19 cellular contexts compared by ENCODE assay signal in genomic region chrX:66045894-66046293, GRCh38. TPM values are rescaled to one million over a fixed set of nuclear protein-coding genes. Genes with fewer than 3 reads are reported as not detected.
A peak's percentile ranks its signal among the peaks of the same experiment; 100 is the strongest.
DNase-seq lines count a peak whose midpoint lies in the region; ATAC-seq and TF ChIP-seq lines count a peak whose summit lies in the region.
"Had no signal": no experiment of that assay in that cellular context is flagged by ENCODE, and none has a peak within 500 bp of the region (broad histone marks: within the 10 kb centered on the region; RNA-seq: fewer than 3 reads in every experiment).

No MANE protein-coding gene starts in this region.

- no peaks in the 10 kb centered on the region for H3K36me3 ChIP-seq in naive thymus-derived CD4-positive, alpha-beta T cell (ENCODE audit: control insufficient read depth in 2 of 3, insufficient read depth in 3 of 3, low read length in 3 of 3)
- H3K36me3 ChIP-seq in colonic mucosa, result no peaks in the 10 kb centered on the region
- H3K36me3 ChIP-seq: adrenal gland, stomach had no signal

- H3K27ac ChIP-seq in HL-60 (replicated peaks), result peak overlapping the region; percentile 33
- H3K27ac ChIP-seq in naive thymus-derived CD4-positive, alpha-beta T cell (ENCODE audit: low read depth, low read length), result no peak overlapping the region
- no peak overlapping the region for H3K27ac ChIP-seq in colonic mucosa
- H3K27ac ChIP-seq: A549, adrenal gland, stomach had no signal

- H3K9me3 Mint-ChIP-seq in activated CD4-positive, alpha-beta T cell treated with anti-CD3 and anti-CD28 coated beads, Interleukin-2, amount 10 ng/mL, durations not matched to agents 24 days and 14 days, result peaks cover 7% of the 10 kb centered on the region
- H3K9me3 Mint-ChIP-seq in activated CD8-positive, alpha-beta T cell treated with anti-CD3 and anti-CD28 coated beads, Interleukin-2, amount 10 ng/mL, durations not matched to agents 7 days and 5 days (ENCODE audit: insufficient read depth), result no peaks in the 10 kb centered on the region
- no peaks in the 10 kb centered on the region for H3K9me3 Mint-ChIP-seq in naive thymus-derived CD4-positive, alpha-beta T cell
- H3K9me3 Mint-ChIP-seq in mesothelial cell of epicardium, result peaks cover 14% of the 10 kb centered on the region

- no peaks in the 10 kb centered on the region for H3K9me3 ChIP-seq in naive thymus-derived CD4-positive, alpha-beta T cell (ENCODE audit: control insufficient read depth in 2 of 3, low read length in 3 of 3)
- no peaks in the 10 kb centered on the region for H3K9me3 ChIP-seq in colonic mucosa
- H3K9me3 ChIP-seq: A549, adrenal gland, stomach had no signal

- peak overlapping the region; percentile 99 for H3K27ac Mint-ChIP-seq in activated CD4-positive, alpha-beta T cell treated with anti-CD3 and anti-CD28 coated beads, Interleukin-2, amount 10 ng/mL, durations not matched to agents 24 days and 14 days
- H3K27ac Mint-ChIP-seq in activated CD8-positive, alpha-beta T cell treated with anti-CD3 and anti-CD28 coated beads, Interleukin-2, amount 10 ng/mL, durations not matched to agents 7 days and 5 days, result peak overlapping the region; percentile 60
- peak overlapping the region; percentile 9 to 91 (median 57) for H3K27ac Mint-ChIP-seq in naive thymus-derived CD4-positive, alpha-beta T cell
- no peak overlapping the region for H3K27ac Mint-ChIP-seq in mesothelial cell of epicardium
- H3K27ac Mint-ChIP-seq: H9 had no signal

- no peak overlapping the region for H3K9ac ChIP-seq in colonic mucosa (ENCODE audit: low read depth in 2 of 2, low read length in 2 of 2)

- CTCF ChIA-PET in activated CD8-positive, alpha-beta T cell treated with anti-CD3 and anti-CD28 coated beads, Interleukin-2, amount 10 ng/mL, durations not matched to agents 7 days and 5 days (lab: Charles Lee), result interaction anchor here (1.4 kb wide), 2 partner anchors 13 to 64 kb away, joined by 3 to 7 read pairs; no protein-coding TSS in a partner anchor
- CTCF ChIA-PET in naive thymus-derived CD4-positive, alpha-beta T cell (lab: Charles Lee), result no interaction called here

- DNase-seq in activated CD4-positive, alpha-beta T cell treated with anti-CD3 and anti-CD28 coated beads, Interleukin-2, amount 10 ng/mL, durations not matched to agents 24 days and 14 days, result no peak
- no peak for DNase-seq in activated CD4-positive, alpha-beta T cell treated with anti-CD3 and anti-CD28 coated beads for 48 hours
- DNase-seq in HL-60 (ENCODE audit: low read depth in 1 of 2, low spot score in 1 of 2) (no peak), colonic mucosa (no peak), mesothelial cell of epicardium (ENCODE audit: low spot score in 2 of 2, unreplicated experiment in 2 of 2) (no peak)
- no peak for DNase-seq in activated CD8-positive, alpha-beta T cell treated with anti-CD3 and anti-CD28 coated beads, Interleukin-2, amount 10 ng/mL, durations not matched to agents 7 days and 5 days
- no peak for DNase-seq in naive thymus-derived CD4-positive, alpha-beta T cell
- DNase-seq: activated CD4-positive, alpha-beta T cell treated with anti-CD3 and anti-CD28 coated beads, Interleukin-2, amount 50 U/mL, for 48 hours; adrenal gland; caudate nucleus; COR-L47; foreskin fibroblast; H9; NCI-H1105 treated with DMSO at 0.1 percent for 48 hours; stomach; T1000 had no signal

- H3K27me3 ChIP-seq in HL-60 (ENCODE audit: insufficient read depth, poor library complexity, severe bottlenecking) (no peaks in the 10 kb centered on the region), colonic mucosa (no peaks in the 10 kb centered on the region)
- no peaks in the 10 kb centered on the region for H3K27me3 ChIP-seq in naive thymus-derived CD4-positive, alpha-beta T cell (ENCODE audit: control insufficient read depth in 2 of 2, insufficient read depth in 2 of 2, low read length in 2 of 2)
- H3K27me3 ChIP-seq: stomach had no signal

- TF ChIP-seq CTCF in HL-60 (IDR thresholded peaks at IDR 0.05; ENCODE audit: insufficient read depth, low read length), result no peak
- TF ChIP-seq CTCF in colonic mucosa (IDR thresholded peaks at IDR 0.05), result no peak
- TF ChIP-seq CTCF in mesothelial cell of epicardium (IDR thresholded peaks at IDR 0.05; ENCODE audit: unreplicated experiment), result no peak

- no peak for ATAC-seq in activated CD8-positive, alpha-beta T cell treated with anti-CD3 and anti-CD28 coated beads, Interleukin-2, amount 10 ng/mL, durations not matched to agents 7 days and 5 days
- no peak for ATAC-seq in naive thymus-derived CD4-positive, alpha-beta T cell
- no peak for ATAC-seq in HG02610 (IDR thresholded peaks at IDR 0.05; ENCODE audit: unreplicated experiment)
- ATAC-seq: A549 had no signal

- intact Hi-C loops in activated CD4-positive, alpha-beta T cell treated with anti-CD3 and anti-CD28 coated beads, Interleukin-2, amount 10 ng/mL, durations not matched to agents 24 days and 14 days (cut with micrococcal nuclease), result loop anchor here (1.0 to 10.0 kb wide), 7 partner anchors 29 to 512 kb away; partner anchors contain the start of genes LAS1L and MSN
- intact Hi-C loops in naive thymus-derived CD4-positive, alpha-beta T cell (cut with micrococcal nuclease), result no loop called here
- intact Hi-C loops in colonic mucosa (cut with DNase I), result no loop called here

- peaks cover 13 to 17% of the 10 kb centered on the region in 2 donors for H3K4me1 ChIP-seq in naive thymus-derived CD4-positive, alpha-beta T cell (ENCODE audit: control insufficient read depth in 2 of 2, insufficient read depth in 2 of 2, low read length in 2 of 2)
- H3K4me1 ChIP-seq in colonic mucosa, result no peaks in the 10 kb centered on the region
- H3K4me1 ChIP-seq: A549, adrenal gland, stomach had no signal

- no peaks in the 10 kb centered on the region for H3K27me3 Mint-ChIP-seq in activated CD4-positive, alpha-beta T cell treated with anti-CD3 and anti-CD28 coated beads, Interleukin-2, amount 10 ng/mL, durations not matched to agents 24 days and 14 days
- H3K27me3 Mint-ChIP-seq in activated CD8-positive, alpha-beta T cell treated with anti-CD3 and anti-CD28 coated beads, Interleukin-2, amount 10 ng/mL, durations not matched to agents 7 days and 5 days (ENCODE audit: low read depth), result no peaks in the 10 kb centered on the region
- H3K27me3 Mint-ChIP-seq in naive thymus-derived CD4-positive, alpha-beta T cell, result no peaks in the 10 kb centered on the region
- H3K27me3 Mint-ChIP-seq in mesothelial cell of epicardium (ENCODE audit: low read depth), result no peaks in the 10 kb centered on the region

- peak overlapping the region; percentile 74 for H3K4me3 Mint-ChIP-seq in activated CD4-positive, alpha-beta T cell treated with anti-CD3 and anti-CD28 coated beads, Interleukin-2, amount 10 ng/mL, durations not matched to agents 24 days and 14 days
- no peak overlapping the region for H3K4me3 Mint-ChIP-seq in activated CD8-positive, alpha-beta T cell treated with anti-CD3 and anti-CD28 coated beads, Interleukin-2, amount 10 ng/mL, durations not matched to agents 7 days and 5 days
- peak overlapping the region in 7 of 10 donors; percentile 1 to 52 (median 32) for H3K4me3 Mint-ChIP-seq in naive thymus-derived CD4-positive, alpha-beta T cell
- no peak overlapping the region for H3K4me3 Mint-ChIP-seq in mesothelial cell of epicardium
- H3K4me3 Mint-ChIP-seq: H9 had no signal

- H3K4me1 Mint-ChIP-seq in activated CD4-positive, alpha-beta T cell treated with anti-CD3 and anti-CD28 coated beads, Interleukin-2, amount 10 ng/mL, durations not matched to agents 24 days and 14 days, result peaks cover 34% of the 10 kb centered on the region
- peaks cover 28% of the 10 kb centered on the region for H3K4me1 Mint-ChIP-seq in activated CD8-positive, alpha-beta T cell treated with anti-CD3 and anti-CD28 coated beads, Interleukin-2, amount 10 ng/mL, durations not matched to agents 7 days and 5 days (ENCODE audit: low read depth)
- H3K4me1 Mint-ChIP-seq in naive thymus-derived CD4-positive, alpha-beta T cell, result peaks cover 20 to 36% (median 26%) of the 10 kb centered on the region in 7 donors
- H3K4me1 Mint-ChIP-seq in mesothelial cell of epicardium, result no peaks in the 10 kb centered on the region
- H3K4me1 Mint-ChIP-seq: H9 had no signal

- POLR2A ChIA-PET in activated CD8-positive, alpha-beta T cell treated with anti-CD3 and anti-CD28 coated beads, Interleukin-2, amount 10 ng/mL, durations not matched to agents 7 days and 5 days (lab: Charles Lee), result no interaction called here
- POLR2A ChIA-PET in naive thymus-derived CD4-positive, alpha-beta T cell (lab: Charles Lee), result interaction anchor here (1.0 kb wide), 1 partner anchor 40 kb away, joined by 4 read pairs; no protein-coding TSS in a partner anchor

- H3K4me3 ChIP-seq in HL-60 (replicated peaks; ENCODE audit: insufficient read depth, low read length), result no peak overlapping the region
- no peak overlapping the region for H3K4me3 ChIP-seq in naive thymus-derived CD4-positive, alpha-beta T cell (ENCODE audit: low read length)
- no peak overlapping the region for H3K4me3 ChIP-seq in colonic mucosa
- H3K4me3 ChIP-seq: A549, adrenal gland, skin epidermis, stomach had no signal

- H3K36me3 Mint-ChIP-seq in activated CD4-positive, alpha-beta T cell treated with anti-CD3 and anti-CD28 coated beads, Interleukin-2, amount 10 ng/mL, durations not matched to agents 24 days and 14 days (ENCODE audit: low read depth), result no peaks in the 10 kb centered on the region
- peaks cover 10% of the 10 kb centered on the region for H3K36me3 Mint-ChIP-seq in activated CD8-positive, alpha-beta T cell treated with anti-CD3 and anti-CD28 coated beads, Interleukin-2, amount 10 ng/mL, durations not matched to agents 7 days and 5 days (ENCODE audit: low read depth)
- peaks cover 0 to 11% (median 0%) of the 10 kb centered on the region in 5 donors for H3K36me3 Mint-ChIP-seq in naive thymus-derived CD4-positive, alpha-beta T cell
- H3K36me3 Mint-ChIP-seq in mesothelial cell of epicardium, result no peaks in the 10 kb centered on the region

RNA-seq across cellular contexts. Expression of gene VSIG4, which starts 6.0 kb away (rescaled TPM):
- total RNA-seq in activated CD4-positive, alpha-beta T cell treated with anti-CD3 and anti-CD28 coated beads, Interleukin-2, amount 10 ng/mL, durations not matched to agents 24 days and 14 days, result not detected in 2 replicates
- not detected for total RNA-seq in activated CD8-positive, alpha-beta T cell treated with anti-CD3 and anti-CD28 coated beads, Interleukin-2, amount 10 ng/mL, durations not matched to agents 7 days and 5 days
- 1 to 10 TPM in 2 of 5 experiments, under 1 TPM in 2, not detected in 1; 0.32 to 1.8 (median 1.0) TPM for total RNA-seq in naive thymus-derived CD4-positive, alpha-beta T cell
- under 1 TPM in 1 of 2 donors, not detected in 1; 0.21 TPM for polyA plus RNA-seq in naive thymus-derived CD4-positive, alpha-beta T cell
- 10 to 100 TPM in 1 of 2 donors, 1 to 10 TPM in 1; 5.7 to 14.1 TPM for total RNA-seq in colonic mucosa
- not detected in 3 replicates for total RNA-seq in mesothelial cell of epicardium
- total RNA-seq: H9 had no signal
- polyA plus RNA-seq: A549 had no signal

Comparison
In these comparisons a context has a peak if more than half of its experiments do, and no peak if none do; other contexts are left out.
1. H3K4me3 Mint-ChIP-seq: peak in activated CD4-positive, alpha-beta T cell treated with anti-CD3 and anti-CD28 coated beads, Interleukin-2, amount 10 ng/mL, durations not matched to agents 24 days and 14 days (single experiment) and naive thymus-derived CD4-positive, alpha-beta T cell (7 of 10); none in activated CD8-positive, alpha-beta T cell treated with anti-CD3 and anti-CD28 coated beads, Interleukin-2, amount 10 ng/mL, durations not matched to agents 7 days and 5 days (single experiment) and mesothelial cell of epicardium (single experiment).